Comparison of ENCODE assay signal across 11 cellular contexts in genomic region chr6:169940554-169941290, GRCh38.
"Had no signal": no experiment of that assay in that cellular context is flagged by ENCODE, and none has a peak within 500 bp of the region (broad histone marks: within the 10 kb centered on the region; RNA-seq: fewer than 3 reads in every experiment).

No MANE protein-coding gene starts in this region.

- H3K9me3 ChIP-seq: body of pancreas, esophagus squamous epithelium, thyroid gland had no signal

- H3K27ac ChIP-seq: body of pancreas, esophagus squamous epithelium, foreskin keratinocyte, parathyroid adenoma, thyroid gland had no signal

- H3K36me3 ChIP-seq: esophagus squamous epithelium, thyroid gland had no signal

- H3K27me3 ChIP-seq: body of pancreas, foreskin keratinocyte, thyroid gland had no signal

- H3K79me2 ChIP-seq: parathyroid adenoma had no signal

- H3K4me3 ChIP-seq: body of pancreas, esophagus squamous epithelium, smooth muscle cell, thyroid gland had no signal

- H3K4me1 ChIP-seq: esophagus squamous epithelium, foreskin keratinocyte, parathyroid adenoma, thyroid gland had no signal

- H3K9ac ChIP-seq: parathyroid adenoma had no signal

- H3K4me2 ChIP-seq: smooth muscle cell had no signal

- DNase-seq: activated CD4-positive, alpha-beta T cell treated with anti-CD3 and anti-CD28 coated beads, Interleukin-2, amount 10 ng/mL, durations not matched to agents 24 days and 14 days; activated T-cell treated with anti-CD3 and anti-CD28 coated beads, Interleukin-2, amount 50 U/mL, for 1 hour; amniotic stem cell; body of pancreas; esophagus squamous epithelium; foreskin keratinocyte; immature natural killer cell; T-helper 1 cell; thyroid gland had no signal

- H2AFZ ChIP-seq: parathyroid adenoma had no signal
